ENCODE assay signal across 1 cellular context in genomic region chr15:56464893-56465520, GRCh38.
TF ChIP-seq lines count a peak whose summit lies in the region.

A gene with protein sequence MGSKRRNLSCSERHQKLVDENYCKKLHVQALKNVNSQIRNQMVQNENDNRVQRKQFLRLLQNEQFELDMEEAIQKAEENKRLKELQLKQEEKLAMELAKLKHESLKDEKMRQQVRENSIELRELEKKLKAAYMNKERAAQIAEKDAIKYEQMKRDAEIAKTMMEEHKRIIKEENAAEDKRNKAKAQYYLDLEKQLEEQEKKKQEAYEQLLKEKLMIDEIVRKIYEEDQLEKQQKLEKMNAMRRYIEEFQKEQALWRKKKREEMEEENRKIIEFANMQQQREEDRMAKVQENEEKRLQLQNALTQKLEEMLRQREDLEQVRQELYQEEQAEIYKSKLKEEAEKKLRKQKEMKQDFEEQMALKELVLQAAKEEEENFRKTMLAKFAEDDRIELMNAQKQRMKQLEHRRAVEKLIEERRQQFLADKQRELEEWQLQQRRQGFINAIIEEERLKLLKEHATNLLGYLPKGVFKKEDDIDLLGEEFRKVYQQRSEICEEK (minus strand): TSS chr15:56465137. CDS start chr15:56464972, 165 bp downstream.

TF ChIP-seq in GM12878, 131 proteins besides CTCF, POLR2A, EP300 and RAD21 (continued from another document):
- TF ChIP-seq, protein P1, sequence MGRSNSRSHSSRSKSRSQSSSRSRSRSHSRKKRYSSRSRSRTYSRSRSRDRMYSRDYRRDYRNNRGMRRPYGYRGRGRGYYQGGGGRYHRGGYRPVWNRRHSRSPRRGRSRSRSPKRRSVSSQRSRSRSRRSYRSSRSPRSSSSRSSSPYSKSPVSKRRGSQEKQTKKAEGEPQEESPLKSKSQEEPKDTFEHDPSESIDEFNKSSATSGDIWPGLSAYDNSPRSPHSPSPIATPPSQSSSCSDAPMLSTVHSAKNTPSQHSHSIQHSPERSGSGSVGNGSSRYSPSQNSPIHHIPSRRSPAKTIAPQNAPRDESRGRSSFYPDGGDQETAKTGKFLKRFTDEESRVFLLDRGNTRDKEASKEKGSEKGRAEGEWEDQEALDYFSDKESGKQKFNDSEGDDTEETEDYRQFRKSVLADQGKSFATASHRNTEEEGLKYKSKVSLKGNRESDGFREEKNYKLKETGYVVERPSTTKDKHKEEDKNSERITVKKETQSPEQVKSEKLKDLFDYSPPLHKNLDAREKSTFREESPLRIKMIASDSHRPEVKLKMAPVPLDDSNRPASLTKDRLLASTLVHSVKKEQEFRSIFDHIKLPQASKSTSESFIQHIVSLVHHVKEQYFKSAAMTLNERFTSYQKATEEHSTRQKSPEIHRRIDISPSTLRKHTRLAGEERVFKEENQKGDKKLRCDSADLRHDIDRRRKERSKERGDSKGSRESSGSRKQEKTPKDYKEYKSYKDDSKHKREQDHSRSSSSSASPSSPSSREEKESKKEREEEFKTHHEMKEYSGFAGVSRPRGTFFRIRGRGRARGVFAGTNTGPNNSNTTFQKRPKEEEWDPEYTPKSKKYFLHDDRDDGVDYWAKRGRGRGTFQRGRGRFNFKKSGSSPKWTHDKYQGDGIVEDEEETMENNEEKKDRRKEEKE (IDR thresholded peaks at IDR 0.05): no peak
- TF ChIP-seq ZNF622 (IDR thresholded peaks at IDR 0.05) (no peak), TARDBP (IDR thresholded peaks at IDR 0.05; ENCODE audit: borderline replicate concordance) (no peak), CBX5 (IDR thresholded peaks at IDR 0.05; ENCODE audit: low read depth) (no peak), MEF2A (IDR thresholded peaks at IDR 0.05; ENCODE audit: insufficient read depth, low read depth, low read length) (no peak), CEBPB (IDR thresholded peaks at IDR 0.05; ENCODE audit: borderline replicate concordance in 1 of 2, low read depth in 2 of 2, low read length in 2 of 2) (no peak), JUND (IDR thresholded peaks at IDR 0.05; ENCODE audit: low read depth, low read length) (no peak), CBFB (IDR thresholded peaks at IDR 0.05; ENCODE audit: low read depth) (no peak), MXI1 (IDR thresholded peaks at IDR 0.05; ENCODE audit: low read depth, low read length) (peak; percentile 97), E2F8 (IDR thresholded peaks at IDR 0.05; ENCODE audit: low read depth, partially characterized antibody) (no peak), IRF4 (IDR thresholded peaks at IDR 0.05; ENCODE audit: low read depth, low read length) (no peak), ZNF207 (IDR thresholded peaks at IDR 0.05; ENCODE audit: borderline replicate concordance) (no peak; the same call in 1 of the 2 replicates), SUPT20H (IDR thresholded peaks at IDR 0.05; ENCODE audit: borderline replicate concordance, control insufficient read depth, low read depth, low read length) (no peak), YBX1 (IDR thresholded peaks at IDR 0.05) (no peak)
